In the genomic region with DNA sequence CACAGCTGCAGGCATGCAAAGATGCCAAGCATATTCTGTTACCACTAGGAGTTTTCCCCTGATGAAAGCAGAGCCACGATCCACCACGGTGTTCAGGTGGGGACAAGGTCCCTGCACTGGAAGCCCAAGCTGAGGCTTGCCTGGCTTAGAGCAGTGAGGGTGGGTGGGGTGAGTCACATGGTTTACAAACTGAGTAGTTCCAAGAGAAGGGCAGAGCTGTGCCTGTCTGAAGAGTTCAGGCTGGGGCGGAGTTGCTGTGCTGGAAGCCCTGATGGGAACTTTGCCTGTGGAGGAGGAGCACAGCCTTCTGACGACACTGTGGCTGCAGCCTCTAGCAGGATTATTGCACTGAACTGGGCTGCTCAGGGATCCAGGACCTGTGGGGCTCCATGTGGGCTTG, we compare ENCODE assay signal across 8 cellular contexts. TPM values are rescaled to one million over a fixed set of nuclear protein-coding genes. Genes with fewer than 3 reads are reported as not detected.
DNase-seq lines count a peak whose midpoint lies in the region; ATAC-seq lines count a peak whose summit lies in the region.
"Had no signal": no experiment of that assay in that cellular context is flagged by ENCODE, and none has a peak within 500 bp of the region (broad histone marks: within the 10 kb centered on the region; RNA-seq: fewer than 3 reads in every experiment).

No MANE protein-coding gene starts in this region.

- H3K4me3 Mint-ChIP-seq in activated T-cell treated with anti-CD3 and anti-CD28 coated beads, Interleukin-2, amount 50 U/mL, for 4 hours, result no peak overlapping the region

- H3K4me1 Mint-ChIP-seq in activated T-cell treated with anti-CD3 and anti-CD28 coated beads, Interleukin-2, amount 50 U/mL, for 4 hours (ENCODE audit: low read depth), result peaks cover 24% of the 10 kb centered on the region

- no peaks in the 10 kb centered on the region for H3K9me3 Mint-ChIP-seq in activated T-cell treated with anti-CD3 and anti-CD28 coated beads, Interleukin-2, amount 50 U/mL, for 4 hours

- no peaks in the 10 kb centered on the region for H3K27me3 Mint-ChIP-seq in activated T-cell treated with anti-CD3 and anti-CD28 coated beads, Interleukin-2, amount 50 U/mL, for 4 hours (ENCODE audit: low read depth)

- DNase-seq in HPDE6-E6E7 (ENCODE audit: extremely low spot score) (peak; percentile 53), hepatic stellate cell (ENCODE audit: low spot score) (peak; percentile 5), substantia nigra (lab: John Stamatoyannopoulos, UW) (no peak)
- DNase-seq in activated T-cell treated with anti-CD3 and anti-CD28 coated beads, Interleukin-2, amount 50 U/mL, for 4 hours, result no peak
- DNase-seq in stimulated activated naive CD4-positive, alpha-beta T cell treated with Interleukin-2 at 50 U/mL for 16 hours (lab: John Stamatoyannopoulos, UW), result peak; percentile 3
- DNase-seq in effector CD4-positive, alpha-beta T cell, result no peak

- no peaks in the 10 kb centered on the region for H3K36me3 Mint-ChIP-seq in activated T-cell treated with anti-CD3 and anti-CD28 coated beads, Interleukin-2, amount 50 U/mL, for 4 hours (ENCODE audit: insufficient read depth)

- H3K27ac ChIP-seq in substantia nigra (ENCODE audit: low read depth, low read length, poor library complexity, severe bottlenecking), result no peak overlapping the region
- H3K27ac ChIP-seq: SJSA1 had no signal

- ATAC-seq in activated T-cell treated with anti-CD3 and anti-CD28 coated beads, Interleukin-2, amount 50 U/mL, for 4 hours, result peak; percentile 88 to 91
- ATAC-seq in GM18502 (IDR thresholded peaks at IDR 0.05; ENCODE audit: poor library complexity, unreplicated experiment), result no peak

RNA-seq across cellular contexts. Expression of gene FAM9B, which starts 45.5 kb away (rescaled TPM):
- not detected for total RNA-seq in activated T-cell treated with anti-CD3 and anti-CD28 coated beads, Interleukin-2, amount 50 U/mL, for 4 hours
- total RNA-seq: SJSA1 had no signal

Comparison
In these comparisons a context has a peak if more than half of its experiments do, and no peak if none do; other contexts are left out.
1. DNase-seq: peak in HPDE6-E6E7 (single experiment), hepatic stellate cell (single experiment) and stimulated activated naive CD4-positive, alpha-beta T cell treated with Interleukin-2 at 50 U/mL for 16 hours (single experiment); none in activated T-cell treated with anti-CD3 and anti-CD28 coated beads, Interleukin-2, amount 50 U/mL, for 4 hours (single experiment), substantia nigra (0 of 49) and effector CD4-positive, alpha-beta T cell (single experiment).